ENCODE assay signal across 30 cellular contexts in the genomic region with DNA sequence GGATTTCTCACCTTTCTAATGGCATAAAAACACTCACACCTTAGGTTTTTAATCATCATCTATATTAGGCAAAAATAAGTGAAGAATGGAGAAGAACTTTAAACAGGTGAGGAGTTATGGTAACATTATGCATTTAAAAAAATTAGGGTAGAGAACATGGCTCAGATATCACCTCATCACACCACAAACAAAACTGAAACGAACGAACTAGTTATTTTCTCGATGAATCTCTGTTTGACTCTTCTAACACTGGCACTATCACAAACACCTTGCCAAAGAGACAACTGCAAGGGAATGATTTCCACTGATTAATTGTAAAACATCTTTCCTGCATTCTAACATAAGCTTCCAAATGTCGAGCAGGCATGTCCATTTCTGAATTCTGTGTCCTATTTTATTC.
"Had no signal": no experiment of that assay in that cellular context is flagged by ENCODE, and none has a peak within 500 bp of the region (broad histone marks: within the 10 kb centered on the region; RNA-seq: fewer than 3 reads in every experiment).

No MANE protein-coding gene starts in this region.

- H3K9me3 ChIP-seq: ascending aorta, esophagus muscularis mucosa, heart left ventricle, lower lobe of right lung, thoracic aorta had no signal

- H3K4me3 ChIP-seq: ascending aorta, cardiac muscle cell, esophagus muscularis mucosa, heart left ventricle, lower lobe of right lung, skin epidermis, thoracic aorta had no signal

- H3K36me3 ChIP-seq: ascending aorta, cardiac muscle cell, esophagus muscularis mucosa, heart left ventricle, lower lobe of right lung, thoracic aorta had no signal

- DNase-seq: activated CD4-positive, alpha-beta T cell treated with anti-CD3 and anti-CD28 coated beads for 36 hours; activated CD4-positive, alpha-beta T cell treated with anti-CD3 and anti-CD28 coated beads, Interleukin-2, amount 50 U/mL, for 4 hours; activated CD4-positive, CD25-positive, alpha-beta regulatory T cell; activated gamma-delta T cell; activated naive CD4-positive, alpha-beta T cell treated with anti-CD3 and anti-CD28 coated beads, Interleukin-2, amount 10 ng/mL, durations not matched to agents 7 days and 5 days; activated naive CD8-positive, alpha-beta T cell treated with anti-CD3 and anti-CD28 coated beads, Interleukin-2, amount 10 ng/mL, durations not matched to agents 7 days and 5 days; activated T-cell treated with anti-CD3 and anti-CD28 coated beads for 4 hours; cortex of kidney; foreskin keratinocyte; heart left ventricle; hypothalamus; kidney glomerular epithelial cell; lower lobe of right lung; mesenchymal stem cell; posterior cingulate gyrus; stimulated activated CD4-positive, alpha-beta T cell treated with anti-CD3 and anti-CD28 coated beads, Interleukin-4, amount 100 ng/mL, for 24 hours; trophoblast cell had no signal

- H3K36me3 Mint-ChIP-seq: activated naive CD4-positive, alpha-beta T cell treated with anti-CD3 and anti-CD28 coated beads, Interleukin-2, amount 10 ng/mL, durations not matched to agents 7 days and 5 days; brain; stimulated activated effector memory CD8-positive, alpha-beta T cell treated with anti-CD3 and anti-CD28 coated beads, Interleukin-12 subunit alpha, Interleukin-12 subunit beta, amount 100 ng/mL, for 72 hours had no signal

- H3K4me3 Mint-ChIP-seq: activated CD4-positive, alpha-beta T cell treated with anti-CD3 and anti-CD28 coated beads for 36 hours; activated naive CD4-positive, alpha-beta T cell treated with anti-CD3 and anti-CD28 coated beads, Interleukin-2, amount 10 ng/mL, durations not matched to agents 7 days and 5 days; activated naive CD8-positive, alpha-beta T cell treated with anti-CD3 and anti-CD28 coated beads, Interleukin-2, amount 10 ng/mL, durations not matched to agents 7 days and 5 days; activated T-helper 1 cell treated with anti-CD3 and anti-CD28 coated beads, Interleukin-12 subunit alpha, Interleukin-12 subunit beta, Interleukin-2, Interleukin-4 antibody, amounts not matched to agents 30 ng/mL and 10 ng/mL and 1 ng/mL, durations not matched to agents 14 hours and 24 hours and 36 hours; brain; nephron; stimulated activated effector memory CD8-positive, alpha-beta T cell treated with anti-CD3 and anti-CD28 coated beads, Interleukin-12 subunit alpha, Interleukin-12 subunit beta, amount 100 ng/mL, for 72 hours; stimulated activated naive CD8-positive, alpha-beta T cell treated with anti-CD3 and anti-CD28 coated beads, Interleukin-15, Interleukin-2, amounts not matched to agents 100 ng/mL and 50 ng/mL, for 24 hours; T-helper 2 cell treated with Interferon-gamma antibody and Interleukin-4, amounts not matched to agents 5 μg/mL and 100 μg/mL, for 36 hours had no signal

- ATAC-seq: activated CD4-positive, alpha-beta T cell treated with anti-CD3 and anti-CD28 coated beads for 36 hours; foreskin keratinocyte; heart left ventricle; left lobe of liver; lower lobe of right lung; sciatic nerve; stimulated activated effector memory CD8-positive, alpha-beta T cell treated with anti-CD3 and anti-CD28 coated beads, Interleukin-12 subunit alpha, Interleukin-12 subunit beta, amount 100 ng/mL, for 72 hours had no signal

- H3K27me3 ChIP-seq: ascending aorta, cardiac muscle cell, esophagus muscularis mucosa, heart left ventricle had no signal

- H3K27me3 Mint-ChIP-seq: activated CD4-positive, alpha-beta T cell treated with anti-CD3 and anti-CD28 coated beads for 36 hours; activated naive CD4-positive, alpha-beta T cell treated with anti-CD3 and anti-CD28 coated beads, Interleukin-2, amount 10 ng/mL, durations not matched to agents 7 days and 5 days; activated naive CD8-positive, alpha-beta T cell treated with anti-CD3 and anti-CD28 coated beads, Interleukin-2, amount 10 ng/mL, durations not matched to agents 7 days and 5 days; brain; stimulated activated naive CD8-positive, alpha-beta T cell treated with anti-CD3 and anti-CD28 coated beads, Interleukin-15, Interleukin-2, amounts not matched to agents 100 ng/mL and 50 ng/mL, for 24 hours had no signal

- H3K27ac Mint-ChIP-seq: activated CD4-positive, alpha-beta T cell treated with anti-CD3 and anti-CD28 coated beads for 36 hours; activated naive CD4-positive, alpha-beta T cell treated with anti-CD3 and anti-CD28 coated beads, Interleukin-2, amount 10 ng/mL, durations not matched to agents 7 days and 5 days; activated T-helper 1 cell treated with anti-CD3 and anti-CD28 coated beads, Interleukin-12 subunit alpha, Interleukin-12 subunit beta, Interleukin-2, Interleukin-4 antibody, amounts not matched to agents 30 ng/mL and 10 ng/mL and 1 ng/mL, durations not matched to agents 14 hours and 24 hours and 36 hours; brain; nephron; stimulated activated effector memory CD8-positive, alpha-beta T cell treated with anti-CD3 and anti-CD28 coated beads, Interleukin-12 subunit alpha, Interleukin-12 subunit beta, amount 100 ng/mL, for 72 hours; stimulated activated naive CD8-positive, alpha-beta T cell treated with anti-CD3 and anti-CD28 coated beads, Interleukin-15, Interleukin-2, amounts not matched to agents 100 ng/mL and 50 ng/mL, for 24 hours; T-helper 2 cell treated with Interferon-gamma antibody and Interleukin-4, amounts not matched to agents 5 μg/mL and 100 μg/mL, for 36 hours had no signal

- H3K27ac ChIP-seq: ascending aorta, cardiac muscle cell, esophagus muscularis mucosa, foreskin keratinocyte, lower lobe of right lung, thoracic aorta had no signal

- H3K4me1 ChIP-seq: ascending aorta, esophagus muscularis mucosa, foreskin keratinocyte, heart left ventricle, lower lobe of right lung had no signal

- H3K9me3 Mint-ChIP-seq: activated naive CD4-positive, alpha-beta T cell treated with anti-CD3 and anti-CD28 coated beads, Interleukin-2, amount 10 ng/mL, durations not matched to agents 7 days and 5 days; activated T-helper 1 cell treated with anti-CD3 and anti-CD28 coated beads, Interleukin-12 subunit alpha, Interleukin-12 subunit beta, Interleukin-2, Interleukin-4 antibody, amounts not matched to agents 30 ng/mL and 10 ng/mL and 1 ng/mL, durations not matched to agents 14 hours and 24 hours and 36 hours; brain; nephron; T-helper 2 cell treated with Interferon-gamma antibody and Interleukin-4, amounts not matched to agents 5 μg/mL and 100 μg/mL, for 36 hours had no signal

- H3K4me1 Mint-ChIP-seq: brain had no signal
